In genomic region chr3:176734146-176734545, GRCh38 we compare ENCODE assay signal across 22 cellular contexts.
A peak's percentile ranks its signal among the peaks of the same experiment; 100 is the strongest.
DNase-seq lines count a peak whose midpoint lies in the region; ATAC-seq, FAIRE-seq and TF ChIP-seq lines count a peak whose summit lies in the region.
"Had no signal": no experiment of that assay in that cellular context is flagged by ENCODE, and none has a peak within 500 bp of the region (broad histone marks: within the 10 kb centered on the region; RNA-seq: fewer than 3 reads in every experiment).

No MANE protein-coding gene starts in this region.

- no peak overlapping the region for H2BK5ac ChIP-seq in H9 (ENCODE audit: insufficient read length, low read length)

- DNase-seq in A673 (ENCODE audit: low spot score) (peak; percentile 6), H9 (peak; percentile 44), endodermal cell (peak; percentile 83), left kidney (ENCODE audit: low read depth, low spot score) (peak; percentile 5), H54 (ENCODE audit: insufficient read length, low spot score) (no peak), NCI-H1105 treated with DMSO at 0.1 percent for 48 hours (lab: John Stamatoyannopoulos, UW) (no peak), osteocyte (ENCODE audit: extremely low spot score, unreplicated experiment) (no peak)
- DNase-seq: 8988T, DND-41, GOT3, MG63, NCI-H1092, NCI-H2107, NCI-H69, OCI-M1, RPMI8226, SIG-M5 had no signal

- no peak overlapping the region for H2BK12ac ChIP-seq in H9 (ENCODE audit: insufficient read length, low read depth, low read length)

- no peaks in the 10 kb centered on the region for H3K9me3 Mint-ChIP-seq in H9
- peaks cover 2% of the 10 kb centered on the region for H3K9me3 Mint-ChIP-seq in endodermal cell
- H3K9me3 Mint-ChIP-seq in osteocyte (ENCODE audit: unreplicated experiment): no peaks in the 10 kb centered on the region

- WGBS in H9 (ENCODE audit: extremely low coverage, insufficient read length, low lambda C conversion rate): no CpG with 5 or more reads among the region's 5 CpGs
- 66% methylated on average over 5 of the region's 5 CpGs; no CpG with 5 or more reads in 1 of the 2 experiments for WGBS in endodermal cell (ENCODE audit: insufficient coverage in 1 of 2, insufficient read length in 1 of 2), 2 experiments

- no peaks in the 10 kb centered on the region for H3K23me2 ChIP-seq in H9 (ENCODE audit: insufficient read length, low read depth, low read length, poor library complexity, severe bottlenecking)

- H2AK5ac ChIP-seq in H9 (ENCODE audit: insufficient read length, low read length): no peak overlapping the region

- FAIRE-seq in H54 (lab: Jason Lieb, UNC): no peak
- FAIRE-seq: GM12892, HepG2 had no signal

- no peak overlapping the region for H2BK15ac ChIP-seq in H9 (ENCODE audit: low read depth, low read length)

- H3K23ac ChIP-seq in H9 (ENCODE audit: insufficient read length, low read depth, low read length): no peak overlapping the region

- H3K4me2 ChIP-seq in H9 (ENCODE audit: insufficient read depth, insufficient read length, low read length): no peak overlapping the region
- H3K4me2 ChIP-seq: BLaER1, KMS-11 had no signal

- H4K20me1 ChIP-seq in H9 (ENCODE audit: control insufficient read depth, insufficient read depth, insufficient read length): no peaks in the 10 kb centered on the region
- H4K20me1 ChIP-seq: BLaER1 had no signal

- H3K56ac ChIP-seq in H9 (ENCODE audit: insufficient read length, low read depth, low read length): no peak overlapping the region

- H3K4me1 Mint-ChIP-seq in H9 (peaks cover 6% of the 10 kb centered on the region in 2 experiments; a peak in 3 of 4 replicates), endodermal cell (peaks cover 14% of the 10 kb centered on the region), osteocyte (ENCODE audit: unreplicated experiment) (no peaks in the 10 kb centered on the region)

- H2AFZ ChIP-seq in H9 (ENCODE audit: low read length): no peak overlapping the region

- no peak overlapping the region for H2BK20ac ChIP-seq in H9 (ENCODE audit: low read depth, low read length, poor library complexity, severe bottlenecking)

- H3K18ac ChIP-seq in H9 (ENCODE audit: insufficient read length, low read depth, low read length): no peak overlapping the region

- H3K27me3 Mint-ChIP-seq in H9 (ENCODE audit: low read depth) (no peaks in the 10 kb centered on the region), endodermal cell (ENCODE audit: insufficient read depth) (no peaks in the 10 kb centered on the region), osteocyte (ENCODE audit: unreplicated experiment) (peaks cover 10% of the 10 kb centered on the region)

- H3K27me3 ChIP-seq in A673 (replicated peaks; ENCODE audit: insufficient read depth, low read depth, low read length, poor library complexity) (no peaks in the 10 kb centered on the region), H9 (ENCODE audit: insufficient read depth, low read length) (no peaks in the 10 kb centered on the region), endodermal cell (ENCODE audit: control insufficient read depth, insufficient read depth, low read length, poor library complexity, severe bottlenecking) (no peaks in the 10 kb centered on the region)
- H3K27me3 ChIP-seq: BLaER1 had no signal

- H3K9me3 ChIP-seq in A673 (ENCODE audit: low read depth, low read length, poor library complexity, severe bottlenecking) (no peaks in the 10 kb centered on the region), H9 (ENCODE audit: control insufficient read depth, low read depth, low read length) (no peaks in the 10 kb centered on the region), endodermal cell (ENCODE audit: control insufficient read depth, low read length) (peaks cover 13% of the 10 kb centered on the region)
- H3K9me3 ChIP-seq: MG63 had no signal

- H4K5ac ChIP-seq in H9 (ENCODE audit: insufficient read length, low read depth, low read length): no peak overlapping the region

- no peak overlapping the region for H4K91ac ChIP-seq in H9 (ENCODE audit: insufficient read length, low read depth, low read length)

- no peaks in the 10 kb centered on the region for H3K36me3 Mint-ChIP-seq in H9 (ENCODE audit: insufficient read depth in 1 of 3, low read depth in 3 of 3)
- peaks cover 4% of the 10 kb centered on the region for H3K36me3 Mint-ChIP-seq in endodermal cell (ENCODE audit: low read depth)
- H3K36me3 Mint-ChIP-seq in osteocyte (ENCODE audit: unreplicated experiment): no peaks in the 10 kb centered on the region

- H3K4me1 ChIP-seq in A673 (ENCODE audit: insufficient read depth, low read length, poor library complexity, severe bottlenecking) (no peaks in the 10 kb centered on the region), H9 (ENCODE audit: insufficient read depth, low read length) (peaks cover 5% of the 10 kb centered on the region), endodermal cell (ENCODE audit: control insufficient read depth, insufficient read depth, low read length) (no peaks in the 10 kb centered on the region)
- H3K4me1 ChIP-seq: BLaER1 had no signal

- H3K4me3 ChIP-seq in A673 (ENCODE audit: low read depth, low read length, poor library complexity, severe bottlenecking): no peak overlapping the region
- no peak overlapping the region for H3K4me3 ChIP-seq in endodermal cell (ENCODE audit: low read length)
- H3K4me3 ChIP-seq: BLaER1, MG63 had no signal

- H3T11ph ChIP-seq in H9 (ENCODE audit: low read length): no peak overlapping the region

- TF ChIP-seq CTCF in A673 (conservative IDR thresholded peaks at IDR 0.05; ENCODE audit: low read depth, low read length) (no peak), H9 (conservative IDR thresholded peaks at IDR 0.05) (peak; percentile 28; the same call in 2 of the 3 replicates), endodermal cell (conservative IDR thresholded peaks at IDR 0.05) (peak; percentile 49), osteocyte (IDR thresholded peaks at IDR 0.05) (no peak)

- no peak overlapping the region for H3K4me3 Mint-ChIP-seq in H9
- H3K4me3 Mint-ChIP-seq in endodermal cell: no peak overlapping the region
- no peak overlapping the region for H3K4me3 Mint-ChIP-seq in osteocyte (ENCODE audit: unreplicated experiment)

- POLR2A ChIA-PET in A673 (lab: Charles Lee; ENCODE audit: low non-redundant PET): no interaction called here

- no TSS peak for BruUV-seq in A673 (replicated peaks; lab: Mats Ljungman, UMichigan)

- intact Hi-C loops in A673 (cut with micrococcal nuclease; ENCODE audit: unreplicated experiment): no loop called here

- ATAC-seq in HG03196 (IDR thresholded peaks at IDR 0.05; ENCODE audit: unreplicated experiment): no peak
- ATAC-seq: HepG2 had no signal

- H3K79me1 ChIP-seq in H9 (ENCODE audit: insufficient read depth, low read depth, low read length, poor library complexity, severe bottlenecking): no peaks in the 10 kb centered on the region

- no peaks in the 10 kb centered on the region for H3K79me2 ChIP-seq in H9 (ENCODE audit: insufficient read depth, low read length)

- H3K9ac ChIP-seq in H9 (ENCODE audit: extremely low read depth, insufficient read length, low read length) (no peak overlapping the region), endodermal cell (ENCODE audit: extremely low read depth, low read length, poor library complexity, severe bottlenecking) (no peak overlapping the region)
- H3K9ac ChIP-seq: BLaER1, KMS-11 had no signal

- H3K36me3 ChIP-seq in A673 (ENCODE audit: insufficient read depth, low read length, poor library complexity, severe bottlenecking) (no peaks in the 10 kb centered on the region), endodermal cell (ENCODE audit: control insufficient read depth, insufficient read depth, low read length) (no peaks in the 10 kb centered on the region)
- H3K36me3 ChIP-seq: BLaER1, MG63 had no signal

- no peak overlapping the region for H3K4ac ChIP-seq in H9 (ENCODE audit: low read depth, low read length)

- no peak overlapping the region; the same call in 1 of the 2 replicates for H3K14ac ChIP-seq in H9 (ENCODE audit: insufficient read depth, low read length)

- H2BK120ac ChIP-seq in H9 (ENCODE audit: low read depth, low read length, poor library complexity, severe bottlenecking): no peak overlapping the region

- H3K27ac ChIP-seq in A673 (ENCODE audit: low read depth, low read length, poor library complexity, severe bottlenecking): no peak overlapping the region
- H3K27ac ChIP-seq in H9 (ENCODE audit: insufficient read length, low read depth, low read length): no peak overlapping the region
- H3K27ac ChIP-seq in endodermal cell (ENCODE audit: low read depth, low read length): no peak overlapping the region
- H3K27ac ChIP-seq: BLaER1, KMS-11 had no signal

- CTCF ChIA-PET in A673 (lab: Charles Lee): no interaction called here

- H4K8ac ChIP-seq in H9 (replicated peaks; ENCODE audit: insufficient read length, low read depth, low read length): no peak overlapping the region

- H3K27ac Mint-ChIP-seq in H9 (no peak overlapping the region), endodermal cell (peak overlapping the region; percentile 31), osteocyte (ENCODE audit: unreplicated experiment) (no peak overlapping the region)

- no peak for TF ChIP-seq POLR2A in H54 (IDR thresholded peaks at IDR 0.05; ENCODE audit: low read depth, low read length)

Comparison
In these comparisons a context has a peak if more than half of its experiments do, and no peak if none do; other contexts are left out.
1. DNase-seq: peak in A673 (single experiment), H9 (single experiment), endodermal cell (single experiment) and left kidney (single experiment); none in H54 (single experiment), NCI-H1105 treated with DMSO at 0.1 percent for 48 hours (single experiment) and osteocyte (single experiment).
2. CTCF ChIP-seq: peak in H9 (single experiment) and endodermal cell (single experiment); none in A673 (single experiment) and osteocyte (single experiment).